Comparison of ENCODE assay signal across 1 cellular context in genomic region chr1:23563003-23563402, GRCh38.
TF ChIP-seq lines count a peak whose summit lies in the region.

No MANE protein-coding gene starts in this region.

TF ChIP-seq in endothelial cell of umbilical vein, 7 proteins besides CTCF, POLR2A, EP300 and RAD21:
- no peak for TF ChIP-seq POLR2AphosphoS5 (IDR thresholded peaks at IDR 0.05; ENCODE audit: insufficient read depth, low read depth, low read length)
- TF ChIP-seq MYC (IDR thresholded peaks at IDR 0.05; ENCODE audit: low read depth, low read length): no peak
- no peak for TF ChIP-seq GATA2 (IDR thresholded peaks at IDR 0.05; ENCODE audit: insufficient read depth, insufficient read length, low read depth, low read length)
- no peak for TF ChIP-seq EZH2 (IDR thresholded peaks at IDR 0.05; ENCODE audit: borderline replicate concordance, low read depth, low read length, severe bottlenecking)
- no peak for TF ChIP-seq JUN (IDR thresholded peaks at IDR 0.05; ENCODE audit: borderline replicate concordance, insufficient read depth, insufficient read length, low read depth)
- TF ChIP-seq, protein P1, sequence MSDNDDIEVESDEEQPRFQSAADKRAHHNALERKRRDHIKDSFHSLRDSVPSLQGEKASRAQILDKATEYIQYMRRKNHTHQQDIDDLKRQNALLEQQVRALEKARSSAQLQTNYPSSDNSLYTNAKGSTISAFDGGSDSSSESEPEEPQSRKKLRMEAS (IDR thresholded peaks at IDR 0.05; ENCODE audit: insufficient read depth, insufficient read length): no peak
- TF ChIP-seq FOS (IDR thresholded peaks at IDR 0.05; ENCODE audit: borderline replicate concordance, insufficient read depth, low read length): no peak
